33 cellular contexts compared by ENCODE assay signal in genomic region chr10:84546609-84547008, GRCh38.
"Had no signal": no experiment of that assay in that cellular context is flagged by ENCODE, and none has a peak within 500 bp of the region (broad histone marks: within the 10 kb centered on the region; RNA-seq: fewer than 3 reads in every experiment).

No MANE protein-coding gene starts in this region.

- H3K4me3 ChIP-seq: MG63, Peyer's patch, SJSA1 had no signal

- H3K4me1 ChIP-seq: Peyer's patch had no signal

- H3K36me3 ChIP-seq: brain microvascular endothelial cell, MG63, Peyer's patch, SJSA1 had no signal

- ATAC-seq: activated CD8-positive, alpha-beta memory T cell treated with anti-CD3 and anti-CD28 coated beads, Interleukin-2, amount 10 ng/mL, durations not matched to agents 7 days and 5 days; PC-3 had no signal

- H3K27ac ChIP-seq: brain microvascular endothelial cell, Peyer's patch, SJSA1 had no signal

- DNase-seq: activated CD4-positive, alpha-beta T cell treated with anti-CD3 and anti-CD28 coated beads, Interleukin-2, amount 10 ng/mL, durations not matched to agents 24 days and 14 days; activated CD4-positive, alpha-beta T cell treated with anti-CD3 and anti-CD28 coated beads, Interleukin-2, amount 50 U/mL, for 48 hours; activated CD8-positive, alpha-beta memory T cell treated with anti-CD3 and anti-CD28 coated beads, Interleukin-2, amount 10 ng/mL, durations not matched to agents 7 days and 5 days; activated CD8-positive, alpha-beta memory T cell treated with anti-CD3 and anti-CD28 coated beads, Interleukin-2, amount 50 U/mL, for 48 hours; activated effector memory CD4-positive, alpha-beta T cell treated with Interleukin-2 at 50 U/mL for 16 hours; activated naive CD4-positive, alpha-beta T cell; activated naive CD4-positive, alpha-beta T cell treated with anti-CD3 and anti-CD28 coated beads, Interleukin-2, amount 50 U/mL, for 16 hours; activated naive CD8-positive, alpha-beta T cell treated with anti-CD3 and anti-CD28 coated beads for 36 hours; activated T-cell treated with anti-CD3 and anti-CD28 coated beads, Interleukin-2, amount 50 U/mL, for 48 hours; amniotic stem cell; aorta; brain microvascular endothelial cell; central memory CD4-positive, alpha-beta T cell; Kasumi-1; KG1; MG63; NCI-H1048; NCI-H1105 treated with DMSO at 0.1 percent for 48 hours; NCI-H1436; NCI-H1694 treated with DMSO at 0.1 percent for 48 hours; NCI-H2029 treated with DMSO at 0.1 percent for 48 hours; NCI-H2107; NCI-H226; NCI-H510A; NCI-H526; NCI-H748 treated with DMSO at 0.1 percent for 48 hours; NK-92 treated with Interleukin-12 subunit alpha and Interleukin-12 subunit beta, amount 100 ng/mL, for 24 hours; PC-3; Peyer's patch; RPMI8226; SHP77 treated with DMSO at 0.1 percent for 48 hours; SK-N-SH had no signal

- H3K9me3 ChIP-seq: MG63, Peyer's patch, SK-N-SH had no signal

- H3K27me3 ChIP-seq: brain microvascular endothelial cell, MG63, Peyer's patch, SJSA1 had no signal
